In genomic region chr20:51404297-51405060, GRCh38 we compare ENCODE assay signal across 8 cellular contexts.
A peak's percentile ranks its signal among the peaks of the same experiment; 100 is the strongest.
DNase-seq lines count a peak whose midpoint lies in the region; ATAC-seq and TF ChIP-seq lines count a peak whose summit lies in the region.

No MANE protein-coding gene starts in this region.

- peaks cover 69% of the 10 kb centered on the region for H3K36me3 Mint-ChIP-seq in activated CD4-positive, alpha-beta memory T cell treated with anti-CD3 and anti-CD28 coated beads for 36 hours

- no peaks in the 10 kb centered on the region for H3K36me3 ChIP-seq in breast epithelium

- H3K9me3 ChIP-seq in breast epithelium = no peaks in the 10 kb centered on the region

- DNase-seq in activated CD4-positive, alpha-beta memory T cell treated with anti-CD3 and anti-CD28 coated beads for 36 hours = peak; percentile 97
- DNase-seq in germinal center (ENCODE audit: low spot score) = peak; percentile 80
- peak; percentile 88 for DNase-seq in stimulated activated CD8-positive, alpha-beta memory T cell treated with anti-CD3 and anti-CD28 coated beads, Interleukin-4, amount 100 ng/mL, for 48 hours
- DNase-seq in breast epithelium (ENCODE audit: low spot score in 2 of 2) = no peak
- DNase-seq in NCI-H2029 treated with DMSO at 0.1 percent for 48 hours (lab: John Stamatoyannopoulos, UW) = no peak
- DNase-seq in GDM1 (lab: John Stamatoyannopoulos, UW) = no peak

- H3K27ac ChIP-seq in breast epithelium = no peak overlapping the region

- peak overlapping the region; percentile 17 for H3K4me3 Mint-ChIP-seq in activated CD4-positive, alpha-beta memory T cell treated with anti-CD3 and anti-CD28 coated beads for 36 hours

- peak overlapping the region; percentile 99 for H3K27ac Mint-ChIP-seq in activated CD4-positive, alpha-beta memory T cell treated with anti-CD3 and anti-CD28 coated beads for 36 hours

- no peak for TF ChIP-seq CTCF in breast epithelium (IDR thresholded peaks at IDR 0.05)

- no peaks in the 10 kb centered on the region for H3K27me3 Mint-ChIP-seq in activated CD4-positive, alpha-beta memory T cell treated with anti-CD3 and anti-CD28 coated beads for 36 hours

- TF ChIP-seq POLR2A in breast epithelium (IDR thresholded peaks at IDR 0.05) = no peak

- no peaks in the 10 kb centered on the region for H3K27me3 ChIP-seq in breast epithelium

- H3K9me3 Mint-ChIP-seq in activated CD4-positive, alpha-beta memory T cell treated with anti-CD3 and anti-CD28 coated beads for 36 hours = peaks cover 5% of the 10 kb centered on the region

- intact Hi-C loops in activated CD4-positive, alpha-beta memory T cell treated with anti-CD3 and anti-CD28 coated beads for 36 hours (cut with micrococcal nuclease) = loop anchor here (1.0 to 2.0 kb wide), 7 partner anchors 9 to 127 kb away; no protein-coding TSS in a partner anchor
- intact Hi-C loops in breast epithelium (cut with DNase I; ENCODE audit: low total_unique reads) = no loop called here

- no peaks in the 10 kb centered on the region for H3K4me1 ChIP-seq in breast epithelium

- no peak overlapping the region for H3K4me3 ChIP-seq in breast epithelium

- peaks cover 93% of the 10 kb centered on the region for H3K4me1 Mint-ChIP-seq in activated CD4-positive, alpha-beta memory T cell treated with anti-CD3 and anti-CD28 coated beads for 36 hours (ENCODE audit: low read depth)

- CTCF ChIA-PET in activated CD4-positive, alpha-beta memory T cell treated with anti-CD3 and anti-CD28 coated beads for 36 hours (lab: Charles Lee) = interaction anchor here (0.7 to 2.3 kb wide), 14 partner anchors 10 to 220 kb away, joined by 3 to 17 read pairs (median 5); partner anchors contain the start of gene NFATC2

- ATAC-seq in GM19455 (IDR thresholded peaks at IDR 0.05; ENCODE audit: unreplicated experiment) (peak; percentile 80), HG03442 (IDR thresholded peaks at IDR 0.05; ENCODE audit: unreplicated experiment) (peak; percentile 77)

- POLR2A ChIA-PET in activated CD4-positive, alpha-beta memory T cell treated with anti-CD3 and anti-CD28 coated beads for 36 hours (lab: Charles Lee) = interaction anchor here (0.7 to 3.2 kb wide), 22 partner anchors 10 to 1066 kb away, joined by 3 to 41 read pairs (median 4); no protein-coding TSS in a partner anchor

Comparison
In these comparisons a context has a peak if more than half of its experiments do, and no peak if none do; other contexts are left out.
1. DNase-seq: peak in activated CD4-positive, alpha-beta memory T cell treated with anti-CD3 and anti-CD28 coated beads for 36 hours (single experiment), germinal center (single experiment) and stimulated activated CD8-positive, alpha-beta memory T cell treated with anti-CD3 and anti-CD28 coated beads, Interleukin-4, amount 100 ng/mL, for 48 hours (single experiment); none in breast epithelium (0 of 2), NCI-H2029 treated with DMSO at 0.1 percent for 48 hours (single experiment) and GDM1 (single experiment).